Comparison of ENCODE assay signal across 34 cellular contexts in genomic region chr16:56559109-56559508, GRCh38. TPM values are rescaled to one million over a fixed set of nuclear protein-coding genes. Genes with fewer than 3 reads are reported as not detected.
"Had no signal": no experiment of that assay in that cellular context is flagged by ENCODE, and none has a peak within 500 bp of the region (broad histone marks: within the 10 kb centered on the region; RNA-seq: fewer than 3 reads in every experiment).

No MANE protein-coding gene starts in this region.

- H3K36me3 Mint-ChIP-seq: activated naive CD4-positive, alpha-beta T cell treated with anti-CD3 and anti-CD28 coated beads, Interleukin-2, amount 10 ng/mL, durations not matched to agents 7 days and 5 days; activated naive CD4-positive, alpha-beta T cell treated with anti-CD3 and anti-CD28 coated beads, Interleukin-2, amount 50 U/mL, for 72 hours; activated naive CD8-positive, alpha-beta T cell treated with anti-CD3 and anti-CD28 coated beads, Interleukin-2, amount 10 ng/mL, durations not matched to agents 7 days and 5 days; brain had no signal

- H3K9me3 Mint-ChIP-seq: activated CD4-positive, alpha-beta memory T cell treated with anti-CD3 and anti-CD28 coated beads, Interleukin-2, amount 10 ng/mL, durations not matched to agents 7 days and 5 days; activated CD4-positive, alpha-beta T cell treated with anti-CD3 and anti-CD28 coated beads, Interleukin-2, amount 10 ng/mL, durations not matched to agents 24 days and 14 days; activated naive CD4-positive, alpha-beta T cell treated with anti-CD3 and anti-CD28 coated beads, Interleukin-2, amount 10 ng/mL, durations not matched to agents 7 days and 5 days; activated naive CD4-positive, alpha-beta T cell treated with anti-CD3 and anti-CD28 coated beads, Interleukin-2, amount 50 U/mL, for 72 hours; activated naive CD8-positive, alpha-beta T cell treated with anti-CD3 and anti-CD28 coated beads, Interleukin-2, amount 10 ng/mL, durations not matched to agents 7 days and 5 days; activated T-cell treated with anti-CD3 and anti-CD28 coated beads, Interleukin-2, amount 50 U/mL, for 24 hours; activated T-cell treated with anti-CD3 and anti-CD28 coated beads, Interleukin-2, amount 50 U/mL, for 72 hours; brain; central memory CD8-positive, alpha-beta T cell; dendritic cell treated with granulocyte-macrophage colony-stimulating factor and Interleukin-4, amounts not matched to agents 40 ng/mL and 50 ng/mL, for 4 days; effector memory CD8-positive, alpha-beta T cell; T-helper 2 cell treated with Interferon-gamma antibody and Interleukin-4, amounts not matched to agents 5 μg/mL and 100 μg/mL, for 36 hours had no signal

- H3K36me3 ChIP-seq: ascending aorta, breast epithelium, esophagus muscularis mucosa, gastrocnemius medialis, heart left ventricle had no signal

- H3K27me3 ChIP-seq: ascending aorta, breast epithelium, foreskin keratinocyte, gastrocnemius medialis had no signal

- H3K4me3 Mint-ChIP-seq: activated CD4-positive, alpha-beta memory T cell treated with anti-CD3 and anti-CD28 coated beads, Interleukin-2, amount 10 ng/mL, durations not matched to agents 7 days and 5 days; activated CD4-positive, alpha-beta T cell treated with anti-CD3 and anti-CD28 coated beads for 36 hours; activated CD4-positive, alpha-beta T cell treated with anti-CD3 and anti-CD28 coated beads, Interleukin-2, amount 10 ng/mL, durations not matched to agents 24 days and 14 days; activated naive CD4-positive, alpha-beta T cell treated with anti-CD3 and anti-CD28 coated beads, Interleukin-2, amount 10 ng/mL, durations not matched to agents 7 days and 5 days; activated naive CD8-positive, alpha-beta T cell treated with anti-CD3 and anti-CD28 coated beads, Interleukin-2, amount 10 ng/mL, durations not matched to agents 7 days and 5 days; activated T-cell treated with anti-CD3 and anti-CD28 coated beads, Interleukin-2, amount 50 U/mL, for 24 hours; activated T-cell treated with anti-CD3 and anti-CD28 coated beads, Interleukin-2, amount 50 U/mL, for 72 hours; central memory CD8-positive, alpha-beta T cell; dendritic cell treated with granulocyte-macrophage colony-stimulating factor and Interleukin-4, amounts not matched to agents 40 ng/mL and 50 ng/mL, for 4 days; effector memory CD8-positive, alpha-beta T cell; T-helper 17 cell; T-helper 2 cell treated with Interferon-gamma antibody and Interleukin-4, amounts not matched to agents 5 μg/mL and 100 μg/mL, for 36 hours had no signal

- DNase-seq: activated CD4-positive, alpha-beta memory T cell treated with anti-CD3 and anti-CD28 coated beads, Interleukin-2, amount 10 ng/mL, durations not matched to agents 7 days and 5 days; activated CD4-positive, alpha-beta T cell treated with anti-CD3 and anti-CD28 coated beads for 36 hours; activated CD4-positive, alpha-beta T cell treated with anti-CD3 and anti-CD28 coated beads, Interleukin-2, amount 10 ng/mL, durations not matched to agents 24 days and 14 days; activated CD4-positive, alpha-beta T cell treated with anti-CD3 and anti-CD28 coated beads, Interleukin-2, amount 50 U/mL, for 4 hours; activated CD4-positive, CD25-positive, alpha-beta regulatory T cell; activated CD4-positive, CD25-positive, alpha-beta regulatory T cell treated with anti-CD3 and anti-CD28 coated beads, Interleukin-2, amount 50 U/mL, for 72 hours; activated CD8-positive, alpha-beta memory T cell treated with anti-CD3 and anti-CD28 coated beads, Interleukin-2, amount 50 U/mL, for 48 hours; activated gamma-delta T cell; activated naive CD4-positive, alpha-beta T cell; activated naive CD4-positive, alpha-beta T cell treated with anti-CD3 and anti-CD28 coated beads, Interleukin-2, amount 10 ng/mL, durations not matched to agents 7 days and 5 days; activated naive CD8-positive, alpha-beta T cell treated with anti-CD3 and anti-CD28 coated beads, Interleukin-2, amount 10 ng/mL, durations not matched to agents 7 days and 5 days; activated T-cell treated with anti-CD3 and anti-CD28 coated beads for 4 hours; activated T-cell treated with anti-CD3 and anti-CD28 coated beads, Interleukin-2, amount 50 U/mL, for 24 hours; activated T-cell treated with anti-CD3 and anti-CD28 coated beads, Interleukin-2, amount 50 U/mL, for 72 hours; effector CD4-positive, alpha-beta T cell; effector memory CD8-positive, alpha-beta T cell; erythroblast; gastrocnemius medialis; glutamatergic neuron; heart left ventricle; T-helper 1 cell; T-helper 17 cell had no signal

- H3K4me3 ChIP-seq: ascending aorta, breast epithelium, coronary artery, esophagus muscularis mucosa, gastrocnemius medialis, heart left ventricle had no signal

- ATAC-seq: activated CD4-positive, alpha-beta T cell treated with anti-CD3 and anti-CD28 coated beads for 36 hours; activated naive CD4-positive, alpha-beta T cell treated with anti-CD3 and anti-CD28 coated beads, Interleukin-2, amount 50 U/mL, for 72 hours; activated T-cell treated with anti-CD3 and anti-CD28 coated beads, Interleukin-2, amount 50 U/mL, for 72 hours; effector memory CD8-positive, alpha-beta T cell; gastrocnemius medialis; heart left ventricle; T-helper 17 cell had no signal

- H3K9me3 ChIP-seq: ascending aorta, breast epithelium, esophagus muscularis mucosa, gastrocnemius medialis, heart left ventricle had no signal

- H3K4me1 Mint-ChIP-seq: activated CD4-positive, alpha-beta memory T cell treated with anti-CD3 and anti-CD28 coated beads, Interleukin-2, amount 10 ng/mL, durations not matched to agents 7 days and 5 days; activated CD4-positive, alpha-beta T cell treated with anti-CD3 and anti-CD28 coated beads for 36 hours; activated CD4-positive, alpha-beta T cell treated with anti-CD3 and anti-CD28 coated beads, Interleukin-2, amount 10 ng/mL, durations not matched to agents 24 days and 14 days; activated naive CD4-positive, alpha-beta T cell treated with anti-CD3 and anti-CD28 coated beads, Interleukin-2, amount 10 ng/mL, durations not matched to agents 7 days and 5 days; central memory CD8-positive, alpha-beta T cell had no signal

- H3K27ac Mint-ChIP-seq: activated CD4-positive, alpha-beta memory T cell treated with anti-CD3 and anti-CD28 coated beads, Interleukin-2, amount 10 ng/mL, durations not matched to agents 7 days and 5 days; activated CD4-positive, alpha-beta T cell treated with anti-CD3 and anti-CD28 coated beads for 36 hours; activated CD4-positive, alpha-beta T cell treated with anti-CD3 and anti-CD28 coated beads, Interleukin-2, amount 10 ng/mL, durations not matched to agents 24 days and 14 days; activated naive CD4-positive, alpha-beta T cell treated with anti-CD3 and anti-CD28 coated beads, Interleukin-2, amount 10 ng/mL, durations not matched to agents 7 days and 5 days; activated naive CD4-positive, alpha-beta T cell treated with anti-CD3 and anti-CD28 coated beads, Interleukin-2, amount 50 U/mL, for 72 hours; activated naive CD8-positive, alpha-beta T cell treated with anti-CD3 and anti-CD28 coated beads, Interleukin-2, amount 10 ng/mL, durations not matched to agents 7 days and 5 days; activated T-cell treated with anti-CD3 and anti-CD28 coated beads, Interleukin-2, amount 50 U/mL, for 24 hours; activated T-cell treated with anti-CD3 and anti-CD28 coated beads, Interleukin-2, amount 50 U/mL, for 72 hours; dendritic cell treated with granulocyte-macrophage colony-stimulating factor and Interleukin-4, amounts not matched to agents 40 ng/mL and 50 ng/mL, for 4 days; effector memory CD8-positive, alpha-beta T cell; T-helper 17 cell; T-helper 2 cell treated with Interferon-gamma antibody and Interleukin-4, amounts not matched to agents 5 μg/mL and 100 μg/mL, for 36 hours had no signal

- H3K27ac ChIP-seq: ascending aorta, breast epithelium, coronary artery, esophagus muscularis mucosa, foreskin keratinocyte, gastrocnemius medialis, heart left ventricle had no signal

- H3K4me1 ChIP-seq: ascending aorta, breast epithelium, esophagus muscularis mucosa, gastrocnemius medialis, heart left ventricle had no signal

RNA-seq across cellular contexts. Expression of gene MT4, which starts 5.8 kb away (rescaled TPM):
- total RNA-seq: activated CD4-positive, alpha-beta memory T cell treated with anti-CD3 and anti-CD28 coated beads, Interleukin-2, amount 10 ng/mL, durations not matched to agents 7 days and 5 days; activated CD4-positive, alpha-beta T cell treated with anti-CD3 and anti-CD28 coated beads for 36 hours; activated CD4-positive, alpha-beta T cell treated with anti-CD3 and anti-CD28 coated beads, Interleukin-2, amount 10 ng/mL, durations not matched to agents 24 days and 14 days; activated naive CD4-positive, alpha-beta T cell treated with anti-CD3 and anti-CD28 coated beads, Interleukin-2, amount 50 U/mL, for 72 hours; activated naive CD8-positive, alpha-beta T cell treated with anti-CD3 and anti-CD28 coated beads, Interleukin-2, amount 10 ng/mL, durations not matched to agents 7 days and 5 days; activated T-cell treated with anti-CD3 and anti-CD28 coated beads, Interleukin-2, amount 50 U/mL, for 72 hours; ascending aorta; breast epithelium; cardiac septum; cerebellum; esophagus muscularis mucosa; foreskin keratinocyte; gastrocnemius medialis; heart left ventricle; T-helper 17 cell had no signal
- polyA plus RNA-seq: foreskin keratinocyte, heart left ventricle had no signal

RNA-seq across cellular contexts. Expression of gene MT3, which starts 30.2 kb away (rescaled TPM):
- total RNA-seq: ascending aorta, breast epithelium, foreskin keratinocyte, gastrocnemius medialis, T-helper 17 cell had no signal
- polyA plus RNA-seq: foreskin keratinocyte had no signal
